In genomic region chr17:35709874-35710273, GRCh38 we compare ENCODE assay signal across 1 cellular context.
TF ChIP-seq lines count a peak whose summit lies in the region.

No MANE protein-coding gene starts in this region.

TF ChIP-seq in WTC11, 78 proteins besides CTCF, POLR2A, EP300 and RAD21 (continued from another document):
- TF ChIP-seq ERG (CRISPR knock-in tag; IDR thresholded peaks at IDR 0.05) (no peak), FOXP4 (CRISPR knock-in tag; IDR thresholded peaks at IDR 0.05) (no peak), NR2C2 (CRISPR knock-in tag; IDR thresholded peaks at IDR 0.05) (no peak), SOX15 (CRISPR knock-in tag; IDR thresholded peaks at IDR 0.05) (no peak), TEAD4 (CRISPR knock-in tag; IDR thresholded peaks at IDR 0.05) (no peak), FOXJ3 (CRISPR knock-in tag; IDR thresholded peaks at IDR 0.05; ENCODE audit: borderline replicate concordance) (no peak), MXD4 (CRISPR knock-in tag; IDR thresholded peaks at IDR 0.05; ENCODE audit: borderline replicate concordance) (no peak), ZNF219 (CRISPR knock-in tag; IDR thresholded peaks at IDR 0.05; ENCODE audit: borderline replicate concordance) (no peak), NFE2L1 (CRISPR knock-in tag; IDR thresholded peaks at IDR 0.05) (no peak), FOXK1 (CRISPR knock-in tag; IDR thresholded peaks at IDR 0.05) (no peak), RORB (CRISPR knock-in tag; IDR thresholded peaks at IDR 0.05) (no peak)
